In the genomic region with DNA sequence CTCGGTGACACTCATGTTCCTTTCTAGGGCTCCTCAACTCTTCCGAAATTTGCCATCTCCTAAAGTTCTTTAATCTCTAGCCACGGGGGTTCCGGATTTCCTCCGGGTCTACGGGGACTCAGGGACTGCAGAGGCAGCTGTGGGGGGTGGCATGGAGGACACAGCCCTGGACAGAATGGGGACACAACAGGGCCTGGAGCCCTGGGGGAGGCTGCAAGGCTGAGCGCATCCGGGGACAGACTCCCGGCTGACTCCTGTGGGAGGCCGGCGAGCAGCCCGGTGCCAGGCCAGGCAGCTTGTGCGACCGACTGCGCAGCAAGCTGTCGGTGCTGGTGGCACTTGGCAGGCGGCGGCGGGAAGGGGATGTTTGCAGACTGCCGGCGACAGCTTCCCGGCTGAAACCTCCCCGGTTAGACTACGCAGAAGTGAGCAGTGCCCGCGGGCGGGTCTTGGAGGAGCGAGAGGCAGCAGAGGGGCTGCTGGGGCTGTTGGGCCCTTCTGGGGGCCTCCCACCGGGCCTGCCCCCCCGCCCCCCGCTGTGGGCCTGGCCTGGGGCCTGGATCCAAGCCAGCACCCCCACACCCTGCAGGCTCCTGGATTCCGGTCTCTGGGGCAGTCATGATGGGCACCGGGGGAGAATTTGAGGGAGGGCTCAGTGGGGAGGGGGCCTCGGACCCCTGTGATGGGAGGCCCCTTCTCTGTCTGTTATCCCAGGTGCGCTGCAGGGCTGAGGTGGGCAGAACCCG, we compare ENCODE assay signal across 9 cellular contexts. TPM values are rescaled to one million over a fixed set of nuclear protein-coding genes. Genes with fewer than 3 reads are reported as not detected.
DNase-seq lines count a peak whose midpoint lies in the region; ATAC-seq and TF ChIP-seq lines count a peak whose summit lies in the region.
"Had no signal": no experiment of that assay in that cellular context is flagged by ENCODE, and none has a peak within 500 bp of the region (broad histone marks: within the 10 kb centered on the region; RNA-seq: fewer than 3 reads in every experiment).

No MANE protein-coding gene starts in this region.

- no peak overlapping the region for H3K27ac Mint-ChIP-seq in CD4-positive, CD25-positive, alpha-beta regulatory T cell
- no peak overlapping the region for H3K27ac Mint-ChIP-seq in neural progenitor cell
- no peak overlapping the region for H3K27ac Mint-ChIP-seq in activated T-helper 17 cell treated with anti-CD3 and anti-CD28 coated beads, Interleukin-2, amount 50 U/mL, for 72 hours

- no peaks in the 10 kb centered on the region for H3K27me3 Mint-ChIP-seq in CD4-positive, CD25-positive, alpha-beta regulatory T cell
- no peaks in the 10 kb centered on the region for H3K27me3 Mint-ChIP-seq in neural progenitor cell (ENCODE audit: insufficient read depth, low read depth)
- no peaks in the 10 kb centered on the region for H3K27me3 Mint-ChIP-seq in activated T-helper 17 cell treated with anti-CD3 and anti-CD28 coated beads, Interleukin-2, amount 50 U/mL, for 72 hours

- peak overlapping the region; percentile 54 for H3K4me2 ChIP-seq in neural progenitor cell

- peak overlapping the region in 3 of 4 donors; percentile 43 to 73 (median 59) for H3K4me3 Mint-ChIP-seq in CD4-positive, CD25-positive, alpha-beta regulatory T cell
- no peak overlapping the region for H3K4me3 Mint-ChIP-seq in neural progenitor cell
- no peak overlapping the region for H3K4me3 Mint-ChIP-seq in activated T-helper 17 cell treated with anti-CD3 and anti-CD28 coated beads, Interleukin-2, amount 50 U/mL, for 72 hours

- peak in 1 of 2 donors; percentile 20 for ATAC-seq in CD4-positive, CD25-positive, alpha-beta regulatory T cell (ENCODE audit: low read depth in 2 of 2)
- ATAC-seq in HG03045 (IDR thresholded peaks at IDR 0.05; ENCODE audit: unreplicated experiment) (no peak), HG02678 (IDR thresholded peaks at IDR 0.05; ENCODE audit: unreplicated experiment) (no peak)
- ATAC-seq in activated T-helper 17 cell treated with anti-CD3 and anti-CD28 coated beads, Interleukin-2, amount 50 U/mL, for 72 hours (replicated peaks), result no peak

- H3K4me3 ChIP-seq in CD4-positive, CD25-positive, alpha-beta regulatory T cell (ENCODE audit: low read depth, low read length), result no peak overlapping the region
- no peak overlapping the region for H3K4me3 ChIP-seq in neural progenitor cell

- no peaks in the 10 kb centered on the region for H3K9me3 ChIP-seq in CD4-positive, CD25-positive, alpha-beta regulatory T cell (ENCODE audit: control insufficient read depth in 2 of 2, low read length in 2 of 2)
- no peaks in the 10 kb centered on the region for H3K9me3 ChIP-seq in neural progenitor cell (ENCODE audit: low read depth)
- H3K9me3 ChIP-seq: transverse colon had no signal

- no peaks in the 10 kb centered on the region for H3K36me3 ChIP-seq in CD4-positive, CD25-positive, alpha-beta regulatory T cell (ENCODE audit: control insufficient read depth, insufficient read depth, low read length)
- no peaks in the 10 kb centered on the region for H3K36me3 ChIP-seq in neural progenitor cell
- H3K36me3 ChIP-seq: transverse colon had no signal

- H2AFZ ChIP-seq in neural progenitor cell (replicated peaks), result no peak overlapping the region

- H4K20me1 ChIP-seq in neural progenitor cell (ENCODE audit: low read depth), result no peaks in the 10 kb centered on the region

- TF ChIP-seq CTCF in neural progenitor cell (IDR thresholded peaks at IDR 0.05), result no peak

- DNase-seq in CD4-positive, CD25-positive, alpha-beta regulatory T cell, result peak in 2 of 3 donors; percentile 34 to 38
- peak; percentile 53 for DNase-seq in NCI-H1694 (lab: John Stamatoyannopoulos, UW)
- DNase-seq in activated naive CD4-positive, alpha-beta T cell treated with anti-CD3 and anti-CD28 coated beads, Interleukin-2, amount 50 U/mL, for 16 hours, result peak; percentile 33
- DNase-seq in neural progenitor cell (ENCODE audit: low spot score), result peak; percentile 54
- no peak for DNase-seq in middle frontal gyrus (ENCODE audit: extremely low spot score, low spot score)

- H3K27ac ChIP-seq in CD4-positive, CD25-positive, alpha-beta regulatory T cell (ENCODE audit: insufficient read depth, low read length, poor library complexity, severe bottlenecking), result no peak overlapping the region
- no peak overlapping the region for H3K27ac ChIP-seq in neural progenitor cell

- H3K27me3 ChIP-seq in CD4-positive, CD25-positive, alpha-beta regulatory T cell (ENCODE audit: control insufficient read depth, insufficient read depth, low read length), result no peaks in the 10 kb centered on the region
- H3K27me3 ChIP-seq in neural progenitor cell, result no peaks in the 10 kb centered on the region

- peaks cover 0 to 22% (median 8%) of the 10 kb centered on the region in 4 donors for H3K4me1 Mint-ChIP-seq in CD4-positive, CD25-positive, alpha-beta regulatory T cell
- peaks cover 37% of the 10 kb centered on the region for H3K4me1 Mint-ChIP-seq in neural progenitor cell
- no peaks in the 10 kb centered on the region for H3K4me1 Mint-ChIP-seq in activated T-helper 17 cell treated with anti-CD3 and anti-CD28 coated beads, Interleukin-2, amount 50 U/mL, for 72 hours

- H3K9me3 Mint-ChIP-seq in CD4-positive, CD25-positive, alpha-beta regulatory T cell, result no peaks in the 10 kb centered on the region
- no peaks in the 10 kb centered on the region for H3K9me3 Mint-ChIP-seq in neural progenitor cell
- H3K9me3 Mint-ChIP-seq in activated T-helper 17 cell treated with anti-CD3 and anti-CD28 coated beads, Interleukin-2, amount 50 U/mL, for 72 hours, result no peaks in the 10 kb centered on the region

- H3K36me3 Mint-ChIP-seq in CD4-positive, CD25-positive, alpha-beta regulatory T cell, result no peaks in the 10 kb centered on the region
- no peaks in the 10 kb centered on the region for H3K36me3 Mint-ChIP-seq in neural progenitor cell
- no peaks in the 10 kb centered on the region for H3K36me3 Mint-ChIP-seq in activated T-helper 17 cell treated with anti-CD3 and anti-CD28 coated beads, Interleukin-2, amount 50 U/mL, for 72 hours (ENCODE audit: low read depth)

- H3K4me1 ChIP-seq in CD4-positive, CD25-positive, alpha-beta regulatory T cell (ENCODE audit: control insufficient read depth, insufficient read depth, low read length, poor library complexity, severe bottlenecking), result peaks cover 27% of the 10 kb centered on the region
- peaks cover 45% of the 10 kb centered on the region for H3K4me1 ChIP-seq in neural progenitor cell

- H3F3A ChIP-seq in neural progenitor cell (ENCODE audit: low read depth), result peaks cover 45% of the 10 kb centered on the region

- H3K9ac ChIP-seq in neural progenitor cell, result no peak overlapping the region

- no peaks in the 10 kb centered on the region for H3K79me2 ChIP-seq in neural progenitor cell (ENCODE audit: low read depth)

RNA-seq across cellular contexts. Expression of a gene that starts 28.7 kb away (rescaled TPM):
- 23.8 TPM for total RNA-seq in CD4-positive, CD25-positive, alpha-beta regulatory T cell
- polyA plus RNA-seq in CD4-positive, CD25-positive, alpha-beta regulatory T cell, result 10 to 100 TPM; 17.8 to 27.7 (median 23.4) TPM
- 53.6 and 66.0 TPM in 2 replicates for total RNA-seq in neural progenitor cell (ENCODE audit: low replicate concordance)
- total RNA-seq in activated T-helper 17 cell treated with anti-CD3 and anti-CD28 coated beads, Interleukin-2, amount 50 U/mL, for 72 hours, result 10 to 100 TPM; 37.8 to 39.8 TPM

Comparison
In these comparisons a context has a peak if more than half of its experiments do, and no peak if none do; other contexts are left out.
1. H3K4me3 Mint-ChIP-seq: peak in CD4-positive, CD25-positive, alpha-beta regulatory T cell (3 of 4); none in neural progenitor cell (single experiment) and activated T-helper 17 cell treated with anti-CD3 and anti-CD28 coated beads, Interleukin-2, amount 50 U/mL, for 72 hours (single experiment).